9 cellular contexts compared by ENCODE assay signal in the genomic region with DNA sequence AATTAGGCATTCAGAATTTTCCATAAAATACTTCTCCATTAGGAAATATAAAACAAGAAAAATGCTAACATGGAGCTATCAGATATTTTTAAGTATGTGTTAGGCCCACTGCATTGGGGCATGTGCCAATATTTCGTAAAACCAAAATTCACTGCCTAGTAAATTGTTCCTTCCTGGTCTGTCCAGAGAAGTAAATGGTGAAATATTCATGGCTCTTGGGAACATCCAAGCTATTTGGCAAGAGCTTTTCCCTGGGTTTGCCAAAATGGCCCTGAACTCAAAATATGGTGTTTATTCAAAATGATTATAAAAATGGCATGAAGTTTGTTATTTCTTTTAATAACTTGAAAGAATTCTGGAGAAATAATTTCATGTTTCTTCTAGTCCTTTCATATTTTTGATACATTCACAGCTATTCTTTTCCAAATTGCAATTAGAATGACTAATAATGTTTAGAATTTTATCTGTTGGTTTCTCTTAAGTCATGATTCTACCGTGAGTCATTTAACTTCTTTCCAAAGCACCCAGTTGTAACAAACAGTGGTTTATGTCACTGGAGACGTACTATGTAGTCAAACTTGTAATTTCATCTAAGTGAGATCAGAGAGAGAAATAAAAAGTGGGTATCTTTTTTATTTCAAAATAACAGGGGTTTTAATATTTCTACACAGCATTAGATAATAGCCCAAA. TPM values are rescaled to one million over a fixed set of nuclear protein-coding genes. Genes with fewer than 3 reads are reported as not detected.
DNase-seq lines count a peak whose midpoint lies in the region; ATAC-seq and TF ChIP-seq lines count a peak whose summit lies in the region.
"Had no signal": no experiment of that assay in that cellular context is flagged by ENCODE, and none has a peak within 500 bp of the region (broad histone marks: within the 10 kb centered on the region; RNA-seq: fewer than 3 reads in every experiment).

No MANE protein-coding gene starts in this region.

- no peaks in the 10 kb centered on the region for H3K9me3 ChIP-seq in upper lobe of left lung

- POLR2A ChIA-PET in MCF 10A (lab: Yijun Ruan, JAX): interaction anchor here (0.6 to 15.1 kb wide), 21 partner anchors 10 to 1601 kb away, joined by 3 to 242 read pairs (median 4); a partner anchor contains a TSS

- ATAC-seq in upper lobe of left lung (ENCODE audit: low FRiP score in 2 of 2) (peak in 1 of 2 donors; percentile 86), HG02981 (IDR thresholded peaks at IDR 0.05; ENCODE audit: unreplicated experiment) (no peak), HG03108 (IDR thresholded peaks at IDR 0.05; ENCODE audit: unreplicated experiment) (no peak)

- no peak overlapping the region for H3K4me3 Mint-ChIP-seq in activated T-cell treated with anti-CD3 and anti-CD28 coated beads, Interleukin-2, amount 50 U/mL, for 24 hours
- peak overlapping the region; percentile 5 for H3K4me3 Mint-ChIP-seq in MCF 10A (ENCODE audit: unreplicated experiment)
- H3K4me3 Mint-ChIP-seq: B cell had no signal

- H3K4me1 Mint-ChIP-seq in activated T-cell treated with anti-CD3 and anti-CD28 coated beads, Interleukin-2, amount 50 U/mL, for 24 hours (ENCODE audit: low read depth): peaks cover 40% of the 10 kb centered on the region
- H3K4me1 Mint-ChIP-seq in MCF 10A (ENCODE audit: insufficient read depth, unreplicated experiment): peaks cover 62% of the 10 kb centered on the region

- H3K9me3 Mint-ChIP-seq in activated T-cell treated with anti-CD3 and anti-CD28 coated beads, Interleukin-2, amount 50 U/mL, for 24 hours: no peaks in the 10 kb centered on the region
- no peaks in the 10 kb centered on the region for H3K9me3 Mint-ChIP-seq in MCF 10A (ENCODE audit: unreplicated experiment)

- TF ChIP-seq CTCF in MCF 10A (IDR thresholded peaks at IDR 0.05; ENCODE audit: unreplicated experiment) (no peak), kidney epithelial cell (IDR thresholded peaks at IDR 0.05; ENCODE audit: insufficient read depth, low read length, poor library complexity, severe bottlenecking) (no peak), upper lobe of left lung (IDR thresholded peaks at IDR 0.05) (no peak)

- H3K27me3 ChIP-seq in kidney epithelial cell (ENCODE audit: control insufficient read depth, insufficient read depth, low read length) (no peaks in the 10 kb centered on the region), upper lobe of left lung (no peaks in the 10 kb centered on the region)

- peaks cover 59% of the 10 kb centered on the region for H3K36me3 Mint-ChIP-seq in activated T-cell treated with anti-CD3 and anti-CD28 coated beads, Interleukin-2, amount 50 U/mL, for 24 hours (ENCODE audit: low read depth)
- H3K36me3 Mint-ChIP-seq in MCF 10A (ENCODE audit: insufficient read depth, unreplicated experiment): no peaks in the 10 kb centered on the region

- H3K27me3 Mint-ChIP-seq in activated T-cell treated with anti-CD3 and anti-CD28 coated beads, Interleukin-2, amount 50 U/mL, for 24 hours: no peaks in the 10 kb centered on the region
- no peaks in the 10 kb centered on the region for H3K27me3 Mint-ChIP-seq in MCF 10A (ENCODE audit: insufficient read depth, unreplicated experiment)
- H3K27me3 Mint-ChIP-seq: B cell had no signal

- H3K36me3 ChIP-seq in kidney epithelial cell (ENCODE audit: control insufficient read depth, insufficient read depth, low read length) (no peaks in the 10 kb centered on the region), upper lobe of left lung (no peaks in the 10 kb centered on the region)

- peak overlapping the region; percentile 53 for H3K27ac Mint-ChIP-seq in activated T-cell treated with anti-CD3 and anti-CD28 coated beads, Interleukin-2, amount 50 U/mL, for 24 hours
- peak overlapping the region; percentile 86 for H3K27ac Mint-ChIP-seq in MCF 10A (ENCODE audit: low read depth, unreplicated experiment)
- H3K27ac Mint-ChIP-seq: B cell had no signal

- peak overlapping the region in 3 of 4 donors; percentile 15 to 59 (median 55) for H3K27ac ChIP-seq in upper lobe of left lung

- H3K4me3 ChIP-seq in kidney epithelial cell (ENCODE audit: low read depth, low read length) (no peak overlapping the region), upper lobe of left lung (no peak overlapping the region)

- 66 to 74% methylated on average over 3 of the region's 3 CpGs for WGBS in upper lobe of left lung, 2 donors

- no peak for DNase-seq in activated T-cell treated with anti-CD3 and anti-CD28 coated beads, Interleukin-2, amount 50 U/mL, for 24 hours
- DNase-seq in activated T-cell treated with anti-CD3 and anti-CD28 coated beads for 4 hours (no peak), MCF 10A (ENCODE audit: unreplicated experiment) (peak; percentile 86), kidney epithelial cell (ENCODE audit: low read depth) (peak; percentile 56), upper lobe of left lung (no peak), SK-N-DZ (ENCODE audit: low spot score) (no peak)

- TF ChIP-seq POLR2A in upper lobe of left lung (IDR thresholded peaks at IDR 0.05): no peak

- TF ChIP-seq EP300 in upper lobe of left lung (IDR thresholded peaks at IDR 0.05): no peak

- CTCF ChIA-PET in MCF 10A (lab: Yijun Ruan, JAX): interaction anchor here (0.6 to 3.6 kb wide), 15 partner anchors 11 to 1127 kb away, joined by 3 to 22 read pairs (median 4); a partner anchor contains a TSS

- BruUV-seq in MCF 10A (replicated peaks; lab: Mats Ljungman, UMichigan): no TSS peak

- intact Hi-C loops in MCF 10A (cut with micrococcal nuclease): loop anchor here (1.0 to 2.0 kb wide), 2 partner anchors 25 to 35 kb away; no protein-coding TSS in a partner anchor

- peaks cover 4 to 15% (median 10%) of the 10 kb centered on the region in 4 donors for H3K4me1 ChIP-seq in upper lobe of left lung

RNA-seq across cellular contexts. Expression of a gene that starts 25.7 kb away (rescaled TPM):
- total RNA-seq in MCF 10A (2022) (13.9 and 16.7 TPM in 2 replicates), kidney epithelial cell (23.9 and 26.8 TPM in 2 replicates), upper lobe of left lung (10 to 100 TPM in 5 of 6 donors, 1 to 10 TPM in 1; 8.4 to 37.1 (median 13.6) TPM)
- 14.6 and 19.7 TPM in 2 replicates for polyA plus RNA-seq in SK-N-DZ (2014; cell fraction: cytosol; rRNA removed)
- polyA plus RNA-seq in SK-N-DZ (2014; cell fraction: nucleus; rRNA removed): 16.9 and 22.5 TPM in 2 replicates

Comparison
In these comparisons a context has a peak if more than half of its experiments do, and no peak if none do; other contexts are left out.
1. DNase-seq: peak in MCF 10A (single experiment) and kidney epithelial cell (single experiment); none in activated T-cell treated with anti-CD3 and anti-CD28 coated beads, Interleukin-2, amount 50 U/mL, for 24 hours (single experiment), activated T-cell treated with anti-CD3 and anti-CD28 coated beads for 4 hours (single experiment), upper lobe of left lung (0 of 2) and SK-N-DZ (single experiment).